ENCODE assay signal across 9 cellular contexts in the genomic region with DNA sequence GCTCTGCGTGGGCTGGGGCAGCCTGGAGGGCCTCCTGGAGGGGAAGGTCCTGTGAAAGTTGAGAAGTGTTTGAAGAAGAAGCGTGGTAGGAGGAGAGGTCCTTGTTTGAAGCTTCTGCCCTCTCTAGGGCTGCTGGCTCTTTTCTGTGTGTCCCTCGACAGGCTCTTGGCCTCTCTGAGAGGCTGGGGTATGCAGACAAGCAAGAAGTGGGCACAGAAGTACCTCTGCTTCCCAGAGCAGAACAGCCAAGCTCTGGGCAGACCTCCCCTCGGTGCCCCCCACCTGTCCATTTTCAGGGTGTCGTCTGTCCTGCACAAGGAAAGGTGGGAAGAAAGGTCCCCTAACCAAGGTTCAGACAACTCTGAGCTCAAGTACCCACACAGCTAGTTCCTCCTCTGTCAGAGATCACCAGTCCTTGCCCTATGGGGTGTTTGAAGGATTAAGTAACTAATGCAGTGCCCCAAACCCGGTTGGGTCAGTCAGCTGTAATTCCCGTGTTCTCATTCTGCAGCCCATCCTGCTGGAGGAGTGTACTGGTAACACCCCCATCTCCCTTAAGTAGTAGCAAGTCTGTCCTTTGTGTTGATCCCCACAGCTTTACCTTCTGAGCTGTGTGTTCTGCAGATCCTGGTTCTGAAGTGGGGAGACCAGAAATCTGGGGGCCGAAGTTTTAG. TPM values are rescaled to one million over a fixed set of nuclear protein-coding genes. Genes with fewer than 3 reads are reported as not detected.
DNase-seq lines count a peak whose midpoint lies in the region; ATAC-seq, FAIRE-seq and TF ChIP-seq lines count a peak whose summit lies in the region.
"Had no signal": no experiment of that assay in that cellular context is flagged by ENCODE, and none has a peak within 500 bp of the region (broad histone marks: within the 10 kb centered on the region; RNA-seq: fewer than 3 reads in every experiment).

No MANE protein-coding gene starts in this region.

- ATAC-seq in activated CD4-positive, alpha-beta T cell treated with anti-CD3 and anti-CD28 coated beads for 36 hours, result no peak
- ATAC-seq in esophagus mucosa, result peak; percentile 56
- ATAC-seq in stimulated activated naive CD8-positive, alpha-beta T cell treated with anti-CD3 and anti-CD28 coated beads, Interleukin-15, amount 100 ng/mL, for 72 hours, result peak; percentile 1
- ATAC-seq: PC-3 had no signal

- H3K4me3 Mint-ChIP-seq in activated CD4-positive, alpha-beta T cell treated with anti-CD3 and anti-CD28 coated beads for 36 hours, result peak overlapping the region; percentile 89
- H3K4me3 Mint-ChIP-seq in stimulated activated naive CD8-positive, alpha-beta T cell treated with anti-CD3 and anti-CD28 coated beads, Interleukin-15, amount 100 ng/mL, for 72 hours, result peak overlapping the region; percentile 82 to 98

- H3K4me1 Mint-ChIP-seq in activated CD4-positive, alpha-beta T cell treated with anti-CD3 and anti-CD28 coated beads for 36 hours, result peaks cover 65% of the 10 kb centered on the region
- peaks cover 95% of the 10 kb centered on the region for H3K4me1 Mint-ChIP-seq in stimulated activated naive CD8-positive, alpha-beta T cell treated with anti-CD3 and anti-CD28 coated beads, Interleukin-15, amount 100 ng/mL, for 72 hours

- peak overlapping the region in 3 of 4 donors; percentile 32 to 92 (median 35) for H3K4me3 ChIP-seq in Peyer's patch

- POLR2A ChIA-PET in activated CD4-positive, alpha-beta T cell treated with anti-CD3 and anti-CD28 coated beads for 36 hours (lab: Charles Lee), result interaction anchor here (0.5 to 2.2 kb wide), 4 partner anchors 9 to 207 kb away, joined by 3 to 21 read pairs (median 3); a partner anchor contains a TSS

- peak overlapping the region; percentile 84 to 97 (median 88) for H3K27ac ChIP-seq in Peyer's patch

- intact Hi-C loops in activated CD4-positive, alpha-beta T cell treated with anti-CD3 and anti-CD28 coated beads for 36 hours (cut with DNase I, micrococcal nuclease), result loop anchor here (1.0 to 10.0 kb wide), 10 partner anchors 8 to 849 kb away; a partner anchor contains a TSS

- no peak for TF ChIP-seq POLR2A in Peyer's patch (IDR thresholded peaks at IDR 0.05)
- TF ChIP-seq POLR2A in GM12892 (IDR thresholded peaks at IDR 0.05; ENCODE audit: low read depth, low read length), result no peak

- peaks cover 80% of the 10 kb centered on the region for H3K36me3 Mint-ChIP-seq in activated CD4-positive, alpha-beta T cell treated with anti-CD3 and anti-CD28 coated beads for 36 hours (ENCODE audit: low read depth)

- CTCF ChIA-PET in activated CD4-positive, alpha-beta T cell treated with anti-CD3 and anti-CD28 coated beads for 36 hours (lab: Charles Lee), result interaction anchor here (0.6 to 22.1 kb wide), 32 partner anchors 10 to 783 kb away, joined by 3 to 743 read pairs (median 4); a partner anchor contains a TSS

- no peaks in the 10 kb centered on the region for H3K27me3 ChIP-seq in Peyer's patch

- TF ChIP-seq CTCF in Peyer's patch (IDR thresholded peaks at IDR 0.05), result no peak

- H3K9me3 Mint-ChIP-seq in activated CD4-positive, alpha-beta T cell treated with anti-CD3 and anti-CD28 coated beads for 36 hours (ENCODE audit: low read depth), result no peaks in the 10 kb centered on the region
- no peaks in the 10 kb centered on the region for H3K9me3 Mint-ChIP-seq in stimulated activated naive CD8-positive, alpha-beta T cell treated with anti-CD3 and anti-CD28 coated beads, Interleukin-15, amount 100 ng/mL, for 72 hours

- peaks cover 23 to 98% (median 68%) of the 10 kb centered on the region in 4 donors for H3K4me1 ChIP-seq in Peyer's patch

- H3K9me3 ChIP-seq in Peyer's patch, result no peaks in the 10 kb centered on the region

- no peak for FAIRE-seq in GM12892 (lab: Jason Lieb, UNC)

- DNase-seq in activated CD4-positive, alpha-beta T cell treated with anti-CD3 and anti-CD28 coated beads for 36 hours, result no peak
- DNase-seq in activated CD4-positive, alpha-beta T cell treated with anti-CD3 and anti-CD28 coated beads, Interleukin-2, amount 50 U/mL, for 1 hour, result no peak
- peak in 1 of 3 donors; percentile 62 for DNase-seq in Peyer's patch
- no peak for DNase-seq in stimulated activated naive CD8-positive, alpha-beta T cell treated with anti-CD3 and anti-CD28 coated beads, Interleukin-15, amount 100 ng/mL, for 72 hours
- no peak for DNase-seq in GM12892 (ENCODE audit: insufficient read length)
- DNase-seq in mesenteric fat pad (ENCODE audit: low spot score), result no peak
- DNase-seq in epidermal melanocyte (ENCODE audit: insufficient read length, low spot score), result no peak
- DNase-seq: PC-3 had no signal

- H3K27me3 Mint-ChIP-seq in activated CD4-positive, alpha-beta T cell treated with anti-CD3 and anti-CD28 coated beads for 36 hours, result no peaks in the 10 kb centered on the region
- no peaks in the 10 kb centered on the region for H3K27me3 Mint-ChIP-seq in stimulated activated naive CD8-positive, alpha-beta T cell treated with anti-CD3 and anti-CD28 coated beads, Interleukin-15, amount 100 ng/mL, for 72 hours

- no peaks in the 10 kb centered on the region for H3K36me3 ChIP-seq in Peyer's patch

- peak overlapping the region; percentile 100 for H3K27ac Mint-ChIP-seq in activated CD4-positive, alpha-beta T cell treated with anti-CD3 and anti-CD28 coated beads for 36 hours
- peak overlapping the region; percentile 90 to 92 for H3K27ac Mint-ChIP-seq in stimulated activated naive CD8-positive, alpha-beta T cell treated with anti-CD3 and anti-CD28 coated beads, Interleukin-15, amount 100 ng/mL, for 72 hours

RNA-seq across cellular contexts. Expression of a gene that starts 6.3 kb away (rescaled TPM):
- total RNA-seq in activated CD4-positive, alpha-beta T cell treated with anti-CD3 and anti-CD28 coated beads for 36 hours, result 100 to 1,000 TPM; 229 to 272 TPM
- total RNA-seq in Peyer's patch (100 to 1,000 TPM in 1 of 4 donors, 10 to 100 TPM in 3; 53.8 to 122 (median 66.2) TPM), esophagus mucosa (77.1 TPM), mesenteric fat pad (46.9 TPM)
- 114 TPM for polyA plus RNA-seq in GM12892 (2012; ENCODE audit: missing spikeins)

RNA-seq across cellular contexts. Expression of a gene that starts 24.5 kb away (rescaled TPM):
- total RNA-seq in activated CD4-positive, alpha-beta T cell treated with anti-CD3 and anti-CD28 coated beads for 36 hours, result under 1 TPM in 1 of 2 experiments, not detected in 1; 0.25 TPM
- total RNA-seq in Peyer's patch (not detected), esophagus mucosa (not detected), mesenteric fat pad (not detected)
- 0.45 TPM for polyA plus RNA-seq in GM12892 (2012; ENCODE audit: missing spikeins)
- total RNA-seq: PC-3 had no signal

RNA-seq across cellular contexts. Expression of a gene that starts 38.2 kb away (rescaled TPM):
- under 1 TPM in 1 of 2 experiments, not detected in 1; 0.11 TPM for total RNA-seq in activated CD4-positive, alpha-beta T cell treated with anti-CD3 and anti-CD28 coated beads for 36 hours
- total RNA-seq in Peyer's patch (not detected), esophagus mucosa (not detected), mesenteric fat pad (not detected)
- not detected for polyA plus RNA-seq in GM12892 (2012; ENCODE audit: missing spikeins)
- total RNA-seq: PC-3 had no signal

RNA-seq across cellular contexts. Expression of a gene that starts 39.5 kb away (rescaled TPM):
- total RNA-seq in activated CD4-positive, alpha-beta T cell treated with anti-CD3 and anti-CD28 coated beads for 36 hours, result not detected
- total RNA-seq in Peyer's patch (not detected), esophagus mucosa (not detected), mesenteric fat pad (not detected)
- polyA plus RNA-seq in GM12892 (2012; ENCODE audit: missing spikeins), result 0.15 TPM
- total RNA-seq: PC-3 had no signal

RNA-seq across cellular contexts. Expression of a gene that starts 54.8 kb away (rescaled TPM):
- 10 to 100 TPM; 40.3 to 45.2 TPM for total RNA-seq in activated CD4-positive, alpha-beta T cell treated with anti-CD3 and anti-CD28 coated beads for 36 hours
- total RNA-seq in Peyer's patch (100 to 1,000 TPM; 194 to 508 (median 288) TPM), esophagus mucosa (43.3 TPM), mesenteric fat pad (31.5 TPM)
- polyA plus RNA-seq in GM12892 (2012; ENCODE audit: missing spikeins), result 25.0 TPM
